Comparison of ENCODE assay signal across 23 cellular contexts in genomic region chr10:121791761-121792160, GRCh38.
A peak's percentile ranks its signal among the peaks of the same experiment; 100 is the strongest.
DNase-seq lines count a peak whose midpoint lies in the region; ATAC-seq and TF ChIP-seq lines count a peak whose summit lies in the region.
"Had no signal": no experiment of that assay in that cellular context is flagged by ENCODE, and none has a peak within 500 bp of the region (broad histone marks: within the 10 kb centered on the region; RNA-seq: fewer than 3 reads in every experiment).

No MANE protein-coding gene starts in this region.

- ATAC-seq in foreskin keratinocyte (peak; percentile 92), HG03457 (IDR thresholded peaks at IDR 0.05; ENCODE audit: unreplicated experiment) (no peak)
- ATAC-seq: HCT116, lower lobe of right lung had no signal

- intact Hi-C loops in esophagus squamous epithelium (cut with DNase I): no loop called here

- TF ChIP-seq POLR2A in esophagus squamous epithelium (IDR thresholded peaks at IDR 0.05): no peak

- no peaks in the 10 kb centered on the region for H3K9me3 ChIP-seq in esophagus squamous epithelium
- H3K9me3 ChIP-seq: heart right ventricle, lower lobe of right lung, spleen, testis had no signal

- 95 to 98% methylated on average over 5 of the region's 5 CpGs for WGBS in esophagus squamous epithelium, 2 donors

- no peaks in the 10 kb centered on the region for H3K27me3 ChIP-seq in foreskin keratinocyte
- no peaks in the 10 kb centered on the region for H3K27me3 ChIP-seq in esophagus squamous epithelium
- H3K27me3 ChIP-seq: BLaER1 treated with 17β-estradiol and CSF1 and Interleukin-3, amounts not matched to agents 10 nM and 100 nM; heart right ventricle; spleen; testis had no signal

- no peak overlapping the region for H3K4me3 ChIP-seq in cardiac fibroblast (replicated peaks in 1 of 2; ENCODE audit: low read depth in 2 of 2, low read length in 2 of 2)
- H3K4me3 ChIP-seq in esophagus squamous epithelium: no peak overlapping the region
- H3K4me3 ChIP-seq: BLaER1 treated with 17β-estradiol and CSF1 and Interleukin-3, amounts not matched to agents 10 nM and 100 nM; heart right ventricle; lower lobe of right lung; spleen; testis had no signal

- POLR2A ChIA-PET in RWPE1 (lab: Yijun Ruan, JAX; ENCODE audit: low non-redundant PET): no interaction called here

- H3K27ac ChIP-seq in RWPE1: no peak overlapping the region
- peak overlapping the region; percentile 40 for H3K27ac ChIP-seq in foreskin keratinocyte
- H3K27ac ChIP-seq in esophagus squamous epithelium: no peak overlapping the region
- H3K27ac ChIP-seq: BLaER1 treated with 17β-estradiol and CSF1 and Interleukin-3, amounts not matched to agents 10 nM and 100 nM; heart right ventricle; lower lobe of right lung; spleen; testis had no signal

- DNase-seq in RWPE1 (ENCODE audit: low spot score) (peak; percentile 21), cardiac fibroblast (ENCODE audit: low read depth in 2 of 2) (peak; percentile 56 to 78), foreskin keratinocyte (peak; percentile 67 to 86), pulmonary artery endothelial cell (ENCODE audit: low read depth, low spot score) (peak; percentile 66), esophagus squamous epithelium (lab: John Stamatoyannopoulos, UW) (no peak), GM10266 (ENCODE audit: extremely low spot score) (no peak), islet precursor cell (no peak)
- DNase-seq: activated B cell treated with CpG ODN at 0.5 μM for 24 hours; activated CD4-positive, alpha-beta T cell treated with anti-CD3 and anti-CD28 coated beads, Interleukin-2, amount 50 U/mL, for 1 hour; activated gamma-delta T cell treated with Interleukin-2 at 50 U/mL for 16 hours; activated naive CD8-positive, alpha-beta T cell treated with anti-CD3 and anti-CD28 coated beads, Interleukin-2, amount 10 ng/mL, durations not matched to agents 7 days and 5 days; activated T-cell treated with anti-CD3 and anti-CD28 coated beads, Interleukin-2, amount 50 U/mL, for 48 hours; heart right ventricle; lower lobe of right lung; posterior cingulate gyrus; spleen; stimulated activated CD4-positive, alpha-beta T cell treated with anti-CD3 and anti-CD28 coated beads, Interleukin-2, amount 100 ng/mL, for 24 hours; stimulated activated CD8-positive, alpha-beta memory T cell treated with anti-CD3 and anti-CD28 coated beads, Interleukin-4, amount 100 ng/mL, for 48 hours; T-helper 1 cell; testis had no signal

- TF ChIP-seq CTCF in RWPE1 (conservative IDR thresholded peaks at IDR 0.05; ENCODE audit: low read depth): no peak
- TF ChIP-seq CTCF in cardiac fibroblast (IDR thresholded peaks at IDR 0.05; ENCODE audit: low read depth, low read length): no peak
- TF ChIP-seq CTCF in foreskin keratinocyte (conservative IDR thresholded peaks at IDR 0.05): no peak
- TF ChIP-seq CTCF in esophagus squamous epithelium (IDR thresholded peaks at IDR 0.05): no peak
- TF ChIP-seq CTCF in GM10266 (IDR thresholded peaks at IDR 0.05; ENCODE audit: control insufficient read depth, insufficient read depth, low read depth, missing control alignments): no peak

- H3K4me1 ChIP-seq in foreskin keratinocyte: peaks cover 16% of the 10 kb centered on the region
- no peaks in the 10 kb centered on the region for H3K4me1 ChIP-seq in esophagus squamous epithelium
- H3K4me1 ChIP-seq: lower lobe of right lung, spleen, testis had no signal

- peaks cover 0 to 27% (median 0%) of the 10 kb centered on the region in 3 donors for H3K36me3 ChIP-seq in esophagus squamous epithelium

- CTCF ChIA-PET in RWPE1 (lab: Yijun Ruan, JAX): no interaction called here

Comparison
In these comparisons a context has a peak if more than half of its experiments do, and no peak if none do; other contexts are left out.
1. DNase-seq: peak in RWPE1 (single experiment), cardiac fibroblast (2 of 2), foreskin keratinocyte (2 of 2) and pulmonary artery endothelial cell (single experiment); none in esophagus squamous epithelium (single experiment), GM10266 (single experiment) and islet precursor cell (single experiment).